In the genomic region with DNA sequence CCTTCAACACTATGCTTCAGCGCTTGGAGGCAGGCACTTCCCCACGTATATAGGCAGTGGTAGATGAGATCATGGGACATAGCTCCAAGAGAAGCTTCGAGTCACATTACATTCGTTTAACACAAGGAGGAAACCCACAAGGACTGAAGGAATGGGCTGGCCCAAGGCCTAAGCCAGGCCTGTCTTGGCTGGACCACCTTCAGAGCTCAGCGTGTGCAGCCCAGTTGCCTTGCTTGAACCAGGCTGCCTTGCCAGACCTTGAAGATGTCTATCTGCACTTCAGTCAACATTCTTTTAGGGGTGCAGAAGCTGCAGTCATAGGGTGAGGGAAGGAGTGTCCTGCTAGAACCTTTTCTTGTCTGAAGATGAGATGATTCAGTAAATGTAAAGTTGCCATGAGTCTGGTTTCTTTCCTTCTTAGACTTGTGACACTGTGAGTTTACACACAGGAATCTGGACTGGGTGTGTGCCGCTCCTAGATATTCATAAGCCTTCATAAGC, we compare ENCODE assay signal across 18 cellular contexts.
A peak's percentile ranks its signal among the peaks of the same experiment; 100 is the strongest.
DNase-seq lines count a peak whose midpoint lies in the region; ATAC-seq, FAIRE-seq and TF ChIP-seq lines count a peak whose summit lies in the region.
"Had no signal": no experiment of that assay in that cellular context is flagged by ENCODE, and none has a peak within 500 bp of the region (broad histone marks: within the 10 kb centered on the region; RNA-seq: fewer than 3 reads in every experiment).

No MANE protein-coding gene starts in this region.

- no peaks in the 10 kb centered on the region for H3K4me1 ChIP-seq in right cardiac atrium (ENCODE audit: control insufficient read depth, insufficient read depth, low read length)
- H3K4me1 ChIP-seq in keratinocyte (ENCODE audit: control insufficient read depth, extremely low read depth, insufficient read depth, low read length), result peaks cover 11% of the 10 kb centered on the region
- peaks cover 0 to 26% (median 10%) of the 10 kb centered on the region in 4 donors for H3K4me1 ChIP-seq in transverse colon
- no peaks in the 10 kb centered on the region for H3K4me1 ChIP-seq in HAP-1
- peaks cover 1% of the 10 kb centered on the region for H3K4me1 ChIP-seq in ovary (ENCODE audit: insufficient read depth)

- intact Hi-C loops in right cardiac atrium (cut with DNase I) (no loop called here), left cardiac atrium (cut with DNase I) (no loop called here), transverse colon (cut with DNase I; ENCODE audit: low total_unique reads) (no loop called here), ovary (cut with DNase I) (no loop called here)

- no peak overlapping the region for H3K4me2 ChIP-seq in keratinocyte (ENCODE audit: control insufficient read depth, extremely low read depth, insufficient read depth, low read depth, low read length)

- no peak overlapping the region for H3K4me3 ChIP-seq in right cardiac atrium (ENCODE audit: low read length)
- no peak overlapping the region for H3K4me3 ChIP-seq in bronchial epithelial cell (ENCODE audit: low read depth, low read length)
- no peak overlapping the region for H3K4me3 ChIP-seq in keratinocyte (ENCODE audit: control insufficient read depth in 2 of 3, extremely low read depth in 1 of 3, insufficient read depth in 2 of 3, low read depth in 1 of 3, low read length in 3 of 3)
- H3K4me3 ChIP-seq in transverse colon, result no peak overlapping the region
- H3K4me3 ChIP-seq in HAP-1, result no peak overlapping the region
- H3K4me3 ChIP-seq in ovary, result no peak overlapping the region
- H3K4me3 ChIP-seq: tibial nerve had no signal

- TF ChIP-seq POLR2A in transverse colon (IDR thresholded peaks at IDR 0.05), result no peak
- no peak for TF ChIP-seq POLR2A in ovary (IDR thresholded peaks at IDR 0.05)

- TF ChIP-seq CTCF in bronchial epithelial cell (IDR thresholded peaks at IDR 0.05; ENCODE audit: insufficient read depth, low read length, severe bottlenecking), result no peak
- TF ChIP-seq CTCF in keratinocyte (optimal IDR thresholded peaks at IDR 0.05 in 1 of 3, IDR thresholded peaks at IDR 0.05 in 1 of 3, conservative IDR thresholded peaks at IDR 0.05 in 1 of 3; ENCODE audit: extremely low read depth in 1 of 3, insufficient read depth in 2 of 3, low read length in 3 of 3), result no peak
- TF ChIP-seq CTCF in transverse colon (IDR thresholded peaks at IDR 0.05), result no peak
- no peak for TF ChIP-seq CTCF in ovary (IDR thresholded peaks at IDR 0.05)

- TF ChIP-seq EP300 in transverse colon (IDR thresholded peaks at IDR 0.05; ENCODE audit: low read depth) (peak; percentile 31), ovary (IDR thresholded peaks at IDR 0.05) (no peak)

- WGBS in right cardiac atrium, result 58% methylated on average over 6 of the region's 6 CpGs
- 68 to 83% methylated on average over 1 to 6 of the region's 6 CpGs for WGBS in transverse colon (ENCODE audit: low coverage in 1 of 2), 2 donors
- WGBS in ovary, 3 donors, result 73 to 81% (median 75%) methylated on average over 6 of the region's 6 CpGs

- FAIRE-seq in bronchial epithelial cell (lab: Jason Lieb, UNC) (peak; percentile 32), keratinocyte (lab: Jason Lieb, UNC) (no peak)
- FAIRE-seq: HepG2 had no signal

- H3K27me3 ChIP-seq in right cardiac atrium (ENCODE audit: control insufficient read depth, insufficient read depth) (no peaks in the 10 kb centered on the region), bronchial epithelial cell (ENCODE audit: control insufficient read depth, insufficient read depth, low read length) (peaks cover under 1% of the 10 kb centered on the region), keratinocyte (ENCODE audit: control insufficient read depth, extremely low read depth, insufficient read depth, low read length) (no peaks in the 10 kb centered on the region), transverse colon (no peaks in the 10 kb centered on the region), HAP-1 (ENCODE audit: low read depth) (no peaks in the 10 kb centered on the region), ovary (no peaks in the 10 kb centered on the region)
- H3K27me3 ChIP-seq: tibial nerve had no signal

- no peak overlapping the region for H3K9ac ChIP-seq in keratinocyte (ENCODE audit: control insufficient read depth, extremely low read depth, insufficient read depth, low read length)

- dilution Hi-C loops in keratinocyte (cut with MboI; ENCODE audit: extremely low pct_ligation_motif_present, low sequenced_read_pairs), result no loop called here

- no peak overlapping the region for H3K27ac ChIP-seq in right cardiac atrium (ENCODE audit: low read length)
- no peak overlapping the region for H3K27ac ChIP-seq in keratinocyte (ENCODE audit: control insufficient read depth, insufficient read depth, low read length)
- H3K27ac ChIP-seq in transverse colon, result peak overlapping the region in 3 of 4 donors; percentile 44 to 58 (median 58)
- no peak overlapping the region for H3K27ac ChIP-seq in ovary
- H3K27ac ChIP-seq: tibial nerve had no signal

- ATAC-seq in right cardiac atrium (peak in 1 of 2 donors; percentile 11), left cardiac atrium (no peak)
- ATAC-seq: HepG2 had no signal

- H2AFZ ChIP-seq in keratinocyte (ENCODE audit: control insufficient read depth, low read length), result no peak overlapping the region

- no peaks in the 10 kb centered on the region for H3K9me3 ChIP-seq in right cardiac atrium (ENCODE audit: control insufficient read depth, low read length)
- no peaks in the 10 kb centered on the region for H3K9me3 ChIP-seq in keratinocyte (ENCODE audit: control insufficient read depth, low read depth, low read length)
- H3K9me3 ChIP-seq in transverse colon, result no peaks in the 10 kb centered on the region
- H3K9me3 ChIP-seq in HAP-1, result no peaks in the 10 kb centered on the region
- no peaks in the 10 kb centered on the region for H3K9me3 ChIP-seq in ovary
- H3K9me3 ChIP-seq: tibial nerve had no signal

- H4K20me1 ChIP-seq in keratinocyte (ENCODE audit: control insufficient read depth, extremely low read depth, insufficient read depth, low read length), result no peaks in the 10 kb centered on the region

- DNase-seq in right cardiac atrium (peak in 2 of 3 donors; percentile 60 to 61), left cardiac atrium (no peak), bronchial epithelial cell (ENCODE audit: low read depth) (peak; percentile 89), keratinocyte (ENCODE audit: low read depth, low spot score) (peak; percentile 25), transverse colon (no peak), HAP-1 (ENCODE audit: low spot score in 2 of 2) (no peak), ovary (no peak), hippocampal formation (lab: John Stamatoyannopoulos, UW) (no peak)
- DNase-seq: activated CD4-positive, alpha-beta memory T cell treated with anti-CD3 and anti-CD28 coated beads for 36 hours; activated effector memory CD4-positive, alpha-beta T cell treated with Interleukin-2 at 50 U/mL for 16 hours; AML-193; central memory CD4-positive, alpha-beta T cell; NCI-H2171; nucleus accumbens; SHP77; T1000 had no signal

- no peaks in the 10 kb centered on the region for H3K9me1 ChIP-seq in keratinocyte (ENCODE audit: control insufficient read depth, extremely low read depth, insufficient read depth, low read length)

- H3K36me3 ChIP-seq in bronchial epithelial cell (ENCODE audit: control insufficient read depth, insufficient read depth, low read length), result no peaks in the 10 kb centered on the region
- H3K36me3 ChIP-seq in keratinocyte (ENCODE audit: control insufficient read depth in 2 of 2, extremely low read depth in 1 of 2, insufficient read depth in 2 of 2, low read length in 2 of 2), result no peaks in the 10 kb centered on the region
- H3K36me3 ChIP-seq in transverse colon, result no peaks in the 10 kb centered on the region
- H3K36me3 ChIP-seq in HAP-1 (replicated peaks), result no peaks in the 10 kb centered on the region
- no peaks in the 10 kb centered on the region for H3K36me3 ChIP-seq in ovary
- H3K36me3 ChIP-seq: tibial nerve had no signal

- no peaks in the 10 kb centered on the region for H3K79me2 ChIP-seq in keratinocyte (ENCODE audit: control insufficient read depth, insufficient read depth, low read length)

- in situ Hi-C loops in transverse colon (cut with MboI; ENCODE audit: low pct_ligation_motif_present in 1 of 4, low pct_unique_long_range_greater_than_20kb in 1 of 4, low sequenced_read_pairs in 3 of 4) (no loop called here), HAP-1 (cut with MboI; ENCODE audit: low sequenced_read_pairs) (no loop called here)

Comparison
In these comparisons a context has a peak if more than half of its experiments do, and no peak if none do; other contexts are left out.
1. DNase-seq: peak in right cardiac atrium (2 of 3), bronchial epithelial cell (single experiment) and keratinocyte (single experiment); none in left cardiac atrium (single experiment), transverse colon (single experiment), HAP-1 (0 of 2), ovary (0 of 5) and hippocampal formation (0 of 2).
2. H3K27ac ChIP-seq: peak in transverse colon (3 of 4); none in right cardiac atrium (single experiment), keratinocyte (single experiment) and ovary (0 of 2).